ENCODE assay signal across 19 cellular contexts in genomic region chr14:86858591-86858990, GRCh38.
DNase-seq lines count a peak whose midpoint lies in the region; ATAC-seq and TF ChIP-seq lines count a peak whose summit lies in the region.
"Had no signal": no experiment of that assay in that cellular context is flagged by ENCODE, and none has a peak within 500 bp of the region (broad histone marks: within the 10 kb centered on the region; RNA-seq: fewer than 3 reads in every experiment).

No MANE protein-coding gene starts in this region.

- no peaks in the 10 kb centered on the region for H3K4me1 ChIP-seq in A673 (ENCODE audit: insufficient read depth, low read length, poor library complexity, severe bottlenecking)
- H3K4me1 ChIP-seq: Caco-2 had no signal

- H3K9me3 ChIP-seq in A673 (ENCODE audit: low read depth, low read length, poor library complexity, severe bottlenecking) = no peaks in the 10 kb centered on the region
- H3K9me3 ChIP-seq: Caco-2 had no signal

- in situ Hi-C loops in astrocyte of the cerebellum (cut with HindIII; ENCODE audit: low sequenced_read_pairs) = no loop called here

- WGBS in lower leg skin, 2 donors = 69 to 71% methylated on average over 6 of the region's 6 CpGs

- H3K27ac ChIP-seq in A673 (ENCODE audit: low read depth, low read length, poor library complexity, severe bottlenecking) = peak overlapping the region; percentile 5
- H3K27ac ChIP-seq: 22Rv1, PC-9 had no signal

- TF ChIP-seq CTCF in A673 (conservative IDR thresholded peaks at IDR 0.05; ENCODE audit: low read depth, low read length) (no peak), astrocyte of the cerebellum (IDR thresholded peaks at IDR 0.05; ENCODE audit: low read depth, low read length, missing control alignments) (no peak), osteocyte (IDR thresholded peaks at IDR 0.05) (no peak), lower leg skin (IDR thresholded peaks at IDR 0.05) (no peak)

- no peaks in the 10 kb centered on the region for H3K27me3 ChIP-seq in A673 (replicated peaks; ENCODE audit: insufficient read depth, low read depth, low read length, poor library complexity)

- H3K4me1 Mint-ChIP-seq in osteocyte (ENCODE audit: unreplicated experiment) = peaks cover 21% of the 10 kb centered on the region
- H3K4me1 Mint-ChIP-seq: H9 had no signal

- no peak for TF ChIP-seq POLR2A in lower leg skin (IDR thresholded peaks at IDR 0.05)

- no peaks in the 10 kb centered on the region for H3K36me3 ChIP-seq in A673 (ENCODE audit: insufficient read depth, low read length, poor library complexity, severe bottlenecking)

- no peak for ATAC-seq in GM21786 (IDR thresholded peaks at IDR 0.05; ENCODE audit: unreplicated experiment)
- ATAC-seq in HG02571 (IDR thresholded peaks at IDR 0.05; ENCODE audit: unreplicated experiment) = no peak

- no peak overlapping the region for H3K4me3 ChIP-seq in A673 (ENCODE audit: low read depth, low read length, poor library complexity, severe bottlenecking)
- no peak overlapping the region for H3K4me3 ChIP-seq in astrocyte of the cerebellum (ENCODE audit: low read depth, low read length)
- no peak overlapping the region for H3K4me3 ChIP-seq in lower leg skin (ENCODE audit: low read depth, poor library complexity, severe bottlenecking)
- H3K4me3 ChIP-seq: PC-9 had no signal

- DNase-seq in A673 (ENCODE audit: low spot score) (no peak), astrocyte of the cerebellum (ENCODE audit: low read depth) (peak; percentile 11), kidney glomerular epithelial cell (lab: John Stamatoyannopoulos, UW) (peak; percentile 62), osteocyte (ENCODE audit: extremely low spot score, unreplicated experiment) (no peak), lower leg skin (ENCODE audit: low spot score in 2 of 2) (no peak), NCI-H2196 treated with DMSO at 0.1 percent for 48 hours (lab: John Stamatoyannopoulos, UW; ENCODE audit: unreplicated experiment) (no peak)
- DNase-seq: Caco-2; CD4-positive, alpha-beta T cell; GDM1; H9; MM.1S; NCI-H1092; NCI-H1436 treated with DMSO at 0.1 percent for 48 hours; NCI-H2029; NCI-H526; PC-9 had no signal

- peaks cover under 1% of the 10 kb centered on the region for H3K9me3 Mint-ChIP-seq in osteocyte (ENCODE audit: unreplicated experiment)
- H3K9me3 Mint-ChIP-seq: H9 had no signal

- no peak overlapping the region for H3K4me3 Mint-ChIP-seq in osteocyte (ENCODE audit: unreplicated experiment)
- H3K4me3 Mint-ChIP-seq: CD4-positive, alpha-beta T cell; H9 had no signal

- POLR2A ChIA-PET in A673 (lab: Charles Lee; ENCODE audit: low non-redundant PET) = no interaction called here

- H3K36me3 Mint-ChIP-seq in osteocyte (ENCODE audit: unreplicated experiment) = no peaks in the 10 kb centered on the region

- H3K27ac Mint-ChIP-seq in osteocyte (ENCODE audit: unreplicated experiment) = peak overlapping the region; percentile 80
- H3K27ac Mint-ChIP-seq: CD4-positive, alpha-beta T cell; H9 had no signal

- CTCF ChIA-PET in A673 (lab: Charles Lee) = no interaction called here

- no TSS peak for BruUV-seq in A673 (replicated peaks; lab: Mats Ljungman, UMichigan)

- intact Hi-C loops in A673 (cut with micrococcal nuclease; ENCODE audit: unreplicated experiment) (no loop called here), lower leg skin (cut with DNase I; ENCODE audit: low total_unique reads) (no loop called here)

- H3K27me3 Mint-ChIP-seq in osteocyte (ENCODE audit: unreplicated experiment) = no peaks in the 10 kb centered on the region
- H3K27me3 Mint-ChIP-seq: CD4-positive, alpha-beta T cell had no signal

Comparison
In these comparisons a context has a peak if more than half of its experiments do, and no peak if none do; other contexts are left out.
1. DNase-seq: peak in astrocyte of the cerebellum (single experiment) and kidney glomerular epithelial cell (single experiment); none in A673 (single experiment), osteocyte (single experiment), lower leg skin (0 of 2) and NCI-H2196 treated with DMSO at 0.1 percent for 48 hours (single experiment).